11 cellular contexts compared by ENCODE assay signal in the genomic region with DNA sequence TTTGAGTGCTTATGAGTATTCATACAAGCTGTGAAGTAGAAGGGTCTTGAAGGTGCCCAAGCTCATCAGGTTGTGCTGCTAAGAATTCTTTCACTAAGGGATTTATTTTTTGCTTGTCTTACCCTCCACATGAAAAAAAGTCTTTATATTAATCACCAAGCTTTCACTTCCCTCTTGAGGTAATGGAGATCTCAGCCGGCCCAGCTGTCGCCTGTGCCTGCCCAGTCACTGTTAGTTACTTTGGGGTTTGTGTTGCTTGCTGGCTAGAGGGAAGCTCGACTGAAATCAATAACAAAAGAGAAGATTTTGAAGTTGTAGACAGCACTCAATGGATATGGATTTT. TPM values are rescaled to one million over a fixed set of nuclear protein-coding genes. Genes with fewer than 3 reads are reported as not detected.
DNase-seq lines count a peak whose midpoint lies in the region; ATAC-seq and TF ChIP-seq lines count a peak whose summit lies in the region.
"Had no signal": no experiment of that assay in that cellular context is flagged by ENCODE, and none has a peak within 500 bp of the region (broad histone marks: within the 10 kb centered on the region; RNA-seq: fewer than 3 reads in every experiment).

No MANE protein-coding gene starts in this region.

- H3K9me3 Mint-ChIP-seq in stimulated activated naive B cell treated with anti-CD40 and anti-IgM and Interleukin-4, amounts not matched to agents 10 μg/mL and 1 μg/mL and 100 μg/mL, for 72 hours, result peaks cover 0 to under 1% of the 10 kb centered on the region in 2 donors

- TF ChIP-seq CTCF in right atrium auricular region (IDR thresholded peaks at IDR 0.05), result no peak
- no peak for TF ChIP-seq CTCF in left ventricle myocardium inferior (IDR thresholded peaks at IDR 0.05; ENCODE audit: borderline replicate concordance)

- no peak overlapping the region for H3K4me3 ChIP-seq in right atrium auricular region
- no peak overlapping the region for H3K4me3 ChIP-seq in left ventricle myocardium inferior

- H3K27me3 ChIP-seq in right atrium auricular region (no peaks in the 10 kb centered on the region), left ventricle myocardium inferior (ENCODE audit: low read depth) (peaks cover 41% of the 10 kb centered on the region)

- H3K27ac Mint-ChIP-seq in stimulated activated naive B cell treated with anti-CD40 and anti-IgM and Interleukin-4, amounts not matched to agents 10 μg/mL and 1 μg/mL and 100 μg/mL, for 72 hours, result peak overlapping the region; percentile 11

- no peaks in the 10 kb centered on the region for H3K9me3 ChIP-seq in right atrium auricular region
- no peaks in the 10 kb centered on the region for H3K9me3 ChIP-seq in left ventricle myocardium inferior (replicated peaks)

- peak; percentile 98 for ATAC-seq in HG02678 (IDR thresholded peaks at IDR 0.05; ENCODE audit: unreplicated experiment)
- peak; percentile 99 for ATAC-seq in HG03565 (IDR thresholded peaks at IDR 0.05; ENCODE audit: unreplicated experiment)
- ATAC-seq in stimulated activated naive B cell treated with anti-CD40 and anti-IgM and Interleukin-4, amounts not matched to agents 10 μg/mL and 1 μg/mL and 100 μg/mL, for 72 hours (replicated peaks), result peak; percentile 97 to 99

- no peaks in the 10 kb centered on the region for H3K4me1 ChIP-seq in right atrium auricular region
- H3K4me1 ChIP-seq in left ventricle myocardium inferior, result no peaks in the 10 kb centered on the region

- H3K36me3 Mint-ChIP-seq in stimulated activated naive B cell treated with anti-CD40 and anti-IgM and Interleukin-4, amounts not matched to agents 10 μg/mL and 1 μg/mL and 100 μg/mL, for 72 hours, result no peaks in the 10 kb centered on the region

- H3K4me3 Mint-ChIP-seq in stimulated activated naive B cell treated with anti-CD40 and anti-IgM and Interleukin-4, amounts not matched to agents 10 μg/mL and 1 μg/mL and 100 μg/mL, for 72 hours, result peak overlapping the region in 1 of 2 donors; percentile 21

- intact Hi-C loops in left ventricle myocardium inferior (cut with micrococcal nuclease), result no loop called here

- H3K27me3 Mint-ChIP-seq in stimulated activated naive B cell treated with anti-CD40 and anti-IgM and Interleukin-4, amounts not matched to agents 10 μg/mL and 1 μg/mL and 100 μg/mL, for 72 hours, result peaks cover 41 to 52% of the 10 kb centered on the region in 2 donors

- H3K36me3 ChIP-seq in right atrium auricular region (no peaks in the 10 kb centered on the region), left ventricle myocardium inferior (no peaks in the 10 kb centered on the region)

- DNase-seq in right atrium auricular region (ENCODE audit: low spot score) (peak; percentile 55), left ventricle myocardium inferior (no peak), NCI-H146 treated with DMSO at 0.1 percent for 48 hours (lab: John Stamatoyannopoulos, UW; ENCODE audit: unreplicated experiment) (no peak), AML-193 (lab: John Stamatoyannopoulos, UW) (no peak)
- DNase-seq in stimulated activated naive B cell treated with anti-CD40 and anti-IgM and Interleukin-4, amounts not matched to agents 10 μg/mL and 1 μg/mL and 100 μg/mL, for 72 hours, result peak; percentile 40
- DNase-seq in activated CD8-positive, alpha-beta memory T cell treated with anti-CD3 and anti-CD28 coated beads, Interleukin-2, amount 50 U/mL, for 4 hours, result no peak
- DNase-seq: NCI-H1048, occipital lobe, T-helper 1 cell had no signal

- peaks cover 14 to 25% of the 10 kb centered on the region in 2 donors for H3K4me1 Mint-ChIP-seq in stimulated activated naive B cell treated with anti-CD40 and anti-IgM and Interleukin-4, amounts not matched to agents 10 μg/mL and 1 μg/mL and 100 μg/mL, for 72 hours

- H3K27ac ChIP-seq in right atrium auricular region (no peak overlapping the region), left ventricle myocardium inferior (replicated peaks) (no peak overlapping the region)

RNA-seq across cellular contexts. Expression of gene MC2R, which starts 21.9 kb away (rescaled TPM):
- total RNA-seq in right atrium auricular region (not detected), left ventricle myocardium inferior (not detected)
- total RNA-seq: occipital lobe had no signal

Comparison
In these comparisons a context has a peak if more than half of its experiments do, and no peak if none do; other contexts are left out.
1. DNase-seq: peak in right atrium auricular region (single experiment) and stimulated activated naive B cell treated with anti-CD40 and anti-IgM and Interleukin-4, amounts not matched to agents 10 μg/mL and 1 μg/mL and 100 μg/mL, for 72 hours (single experiment); none in left ventricle myocardium inferior (single experiment), activated CD8-positive, alpha-beta memory T cell treated with anti-CD3 and anti-CD28 coated beads, Interleukin-2, amount 50 U/mL, for 4 hours (single experiment), NCI-H146 treated with DMSO at 0.1 percent for 48 hours (single experiment) and AML-193 (0 of 2).
2. Peak in every context shown above with its lines, with median percentiles within 50 percentile points of each other: ATAC-seq.